Comparison of ENCODE assay signal across 8 cellular contexts in genomic region chr11:65468874-65469333, GRCh38. TPM values are rescaled to one million over a fixed set of nuclear protein-coding genes. Genes with fewer than 3 reads are reported as not detected.
DNase-seq lines count a peak whose midpoint lies in the region; ATAC-seq and TF ChIP-seq lines count a peak whose summit lies in the region.

No MANE protein-coding gene starts in this region.

- H3K9me3 Mint-ChIP-seq in CD14-positive monocyte = no peaks in the 10 kb centered on the region
- no peaks in the 10 kb centered on the region for H3K9me3 Mint-ChIP-seq in stimulated activated memory B cell treated with anti-CD40 and anti-IgM and Interleukin-4, amounts not matched to agents 10 μg/mL and 1 μg/mL and 100 μg/mL, for 72 hours

- H3K36me3 Mint-ChIP-seq in CD14-positive monocyte = peaks cover 0 to 4% of the 10 kb centered on the region in 2 donors
- H3K36me3 Mint-ChIP-seq in stimulated activated memory B cell treated with anti-CD40 and anti-IgM and Interleukin-4, amounts not matched to agents 10 μg/mL and 1 μg/mL and 100 μg/mL, for 72 hours = no peaks in the 10 kb centered on the region

- H3K27ac Mint-ChIP-seq in CD14-positive monocyte = peak overlapping the region in 5 of 7 donors; percentile 9 to 79 (median 40)
- H3K27ac Mint-ChIP-seq in stimulated activated memory B cell treated with anti-CD40 and anti-IgM and Interleukin-4, amounts not matched to agents 10 μg/mL and 1 μg/mL and 100 μg/mL, for 72 hours = no peak overlapping the region

- no peak overlapping the region for H3K4me3 Mint-ChIP-seq in CD14-positive monocyte
- no peak overlapping the region for H3K4me3 Mint-ChIP-seq in stimulated activated memory B cell treated with anti-CD40 and anti-IgM and Interleukin-4, amounts not matched to agents 10 μg/mL and 1 μg/mL and 100 μg/mL, for 72 hours

- peak; percentile 43 for ATAC-seq in GM21576 (IDR thresholded peaks at IDR 0.05; ENCODE audit: unreplicated experiment)
- no peak for ATAC-seq in left ventricle myocardium superior
- peak; percentile 44 for ATAC-seq in stimulated activated memory B cell treated with anti-CD40 and anti-IgM and Interleukin-4, amounts not matched to agents 10 μg/mL and 1 μg/mL and 100 μg/mL, for 72 hours
- ATAC-seq in GM18498 (IDR thresholded peaks at IDR 0.05; ENCODE audit: unreplicated experiment) = no peak
- ATAC-seq in HG03457 (IDR thresholded peaks at IDR 0.05; ENCODE audit: unreplicated experiment) = no peak

- no peak for DNase-seq in CD14-positive monocyte (ENCODE audit: low spot score)
- DNase-seq in NCI-H774 (lab: John Stamatoyannopoulos, UW) = peak; percentile 87
- peak; percentile 55 for DNase-seq in activated naive CD4-positive, alpha-beta T cell treated with Interleukin-2 at 50 U/mL for 16 hours
- peak; percentile 70 for DNase-seq in left ventricle myocardium superior

- TF ChIP-seq CTCF in CD14-positive monocyte (IDR thresholded peaks at IDR 0.05) = peak; percentile 62

- intact Hi-C loops in CD14-positive monocyte (cut with micrococcal nuclease) (no loop called here), left ventricle myocardium superior (cut with micrococcal nuclease) (no loop called here)

- H3K27me3 Mint-ChIP-seq in CD14-positive monocyte (ENCODE audit: low read depth in 3 of 3) = peaks cover 1 to 5% (median 3%) of the 10 kb centered on the region in 3 donors
- no peaks in the 10 kb centered on the region for H3K27me3 Mint-ChIP-seq in stimulated activated memory B cell treated with anti-CD40 and anti-IgM and Interleukin-4, amounts not matched to agents 10 μg/mL and 1 μg/mL and 100 μg/mL, for 72 hours

- H3K4me1 Mint-ChIP-seq in CD14-positive monocyte = peaks cover 30% of the 10 kb centered on the region
- peaks cover 39% of the 10 kb centered on the region for H3K4me1 Mint-ChIP-seq in stimulated activated memory B cell treated with anti-CD40 and anti-IgM and Interleukin-4, amounts not matched to agents 10 μg/mL and 1 μg/mL and 100 μg/mL, for 72 hours

RNA-seq across cellular contexts. Expression of gene MALAT1, which starts 29.9 kb away (rescaled TPM):
- polyA plus RNA-seq in CD14-positive monocyte = 100 to 1,000 TPM; 263 to 554 TPM
- total RNA-seq in left ventricle myocardium superior = 7,191 TPM

RNA-seq across cellular contexts. Expression of gene NEAT1, which starts 46.3 kb away (rescaled TPM):
- polyA plus RNA-seq in CD14-positive monocyte = 1 to 10 TPM in 1 of 2 donors, under 1 TPM in 1; 0.90 to 1.3 TPM
- 508 TPM for total RNA-seq in left ventricle myocardium superior

RNA-seq across cellular contexts. Expression of gene SCYL1, which starts 56.0 kb away (rescaled TPM):
- polyA plus RNA-seq in CD14-positive monocyte = 10 to 100 TPM; 18.6 to 29.7 TPM
- total RNA-seq in left ventricle myocardium superior = 60.4 TPM

Comparison
In these comparisons a context has a peak if more than half of its experiments do, and no peak if none do; other contexts are left out.
1. ATAC-seq: peak in GM21576 (single experiment) and stimulated activated memory B cell treated with anti-CD40 and anti-IgM and Interleukin-4, amounts not matched to agents 10 μg/mL and 1 μg/mL and 100 μg/mL, for 72 hours (single experiment); none in left ventricle myocardium superior (single experiment), GM18498 (single experiment) and HG03457 (single experiment).